ENCODE assay signal across 8 cellular contexts in genomic region chr12:122471324-122472226, GRCh38. TPM values are rescaled to one million over a fixed set of nuclear protein-coding genes. Genes with fewer than 3 reads are reported as not detected.
DNase-seq lines count a peak whose midpoint lies in the region; FAIRE-seq and TF ChIP-seq lines count a peak whose summit lies in the region.

No MANE protein-coding gene starts in this region.

- H3K36me3 ChIP-seq in OCI-LY3 (replicated peaks; ENCODE audit: low read depth, low read length) (peaks cover 30% of the 10 kb centered on the region), colonic mucosa (peaks cover 17% of the 10 kb centered on the region)

- no peak overlapping the region for H3K9ac ChIP-seq in OCI-LY3 (ENCODE audit: low read length)
- H3K9ac ChIP-seq in colonic mucosa (ENCODE audit: low read depth in 2 of 2, low read length in 2 of 2): no peak overlapping the region

- H3K27me3 Mint-ChIP-seq in activated T-helper 2 cell treated with anti-CD3 and anti-CD28 coated beads, Interferon-gamma antibody, Interleukin-2, Interleukin-4, amounts not matched to agents 10 μg/mL and 5 μg/mL and 100 μg/mL, durations not matched to agents 14 hours and 24 hours and 36 hours (ENCODE audit: low read depth): no peaks in the 10 kb centered on the region

- H3K4me1 ChIP-seq in OCI-LY3 (ENCODE audit: low read length): peaks cover 24% of the 10 kb centered on the region
- H3K4me1 ChIP-seq in colonic mucosa: no peaks in the 10 kb centered on the region

- H3K27me3 ChIP-seq in OCI-LY3 (ENCODE audit: low read depth, low read length) (no peaks in the 10 kb centered on the region), colonic mucosa (no peaks in the 10 kb centered on the region)

- H3K27ac ChIP-seq in OCI-LY3 (ENCODE audit: low read length) (no peak overlapping the region), colonic mucosa (peak overlapping the region; percentile 11)

- peaks cover 23% of the 10 kb centered on the region for H4K20me1 ChIP-seq in OCI-LY3 (ENCODE audit: insufficient read depth, low read length)

- FAIRE-seq in urothelium cell line (lab: Jason Lieb, UNC): no peak

- no peak overlapping the region for H3K4me3 Mint-ChIP-seq in activated T-helper 2 cell treated with anti-CD3 and anti-CD28 coated beads, Interferon-gamma antibody, Interleukin-2, Interleukin-4, amounts not matched to agents 10 μg/mL and 5 μg/mL and 100 μg/mL, durations not matched to agents 14 hours and 24 hours and 36 hours (ENCODE audit: low read depth)

- H3K4me2 ChIP-seq in OCI-LY3 (ENCODE audit: low read length): no peak overlapping the region

- no peak overlapping the region for H2AFZ ChIP-seq in OCI-LY3 (ENCODE audit: low read depth, low read length)

- no peak overlapping the region for H3K4me3 ChIP-seq in Jurkat, Clone E6-1 (ENCODE audit: low read length)
- no peak overlapping the region for H3K4me3 ChIP-seq in OCI-LY3 (ENCODE audit: low read length)
- H3K4me3 ChIP-seq in colonic mucosa: no peak overlapping the region

- intact Hi-C loops in colonic mucosa (cut with DNase I): loop anchor here (1.0 to 10.0 kb wide), 2 partner anchors 72 to 137 kb away; no protein-coding TSS in a partner anchor
- intact Hi-C loops in activated T-helper 2 cell treated with anti-CD3 and anti-CD28 coated beads, Interferon-gamma antibody, Interleukin-2, Interleukin-4, amounts not matched to agents 10 μg/mL and 5 μg/mL and 100 μg/mL, durations not matched to agents 14 hours and 24 hours and 36 hours (cut with micrococcal nuclease): loop anchor here (1.0 kb wide), 2 partner anchors 48 to 72 kb away; no protein-coding TSS in a partner anchor

- peaks cover 41% of the 10 kb centered on the region for H3K36me3 Mint-ChIP-seq in activated T-helper 2 cell treated with anti-CD3 and anti-CD28 coated beads, Interferon-gamma antibody, Interleukin-2, Interleukin-4, amounts not matched to agents 10 μg/mL and 5 μg/mL and 100 μg/mL, durations not matched to agents 14 hours and 24 hours and 36 hours (ENCODE audit: low read depth)

- no peaks in the 10 kb centered on the region for H3K79me2 ChIP-seq in OCI-LY3 (ENCODE audit: low read length)

- no peaks in the 10 kb centered on the region for H3K9me3 ChIP-seq in OCI-LY3 (ENCODE audit: insufficient read depth, low read length)
- H3K9me3 ChIP-seq in colonic mucosa: no peaks in the 10 kb centered on the region

- H3K4me1 Mint-ChIP-seq in activated T-helper 2 cell treated with anti-CD3 and anti-CD28 coated beads, Interferon-gamma antibody, Interleukin-2, Interleukin-4, amounts not matched to agents 10 μg/mL and 5 μg/mL and 100 μg/mL, durations not matched to agents 14 hours and 24 hours and 36 hours (ENCODE audit: low read depth): peaks cover 24% of the 10 kb centered on the region

- DNase-seq in DMS79 (lab: John Stamatoyannopoulos, UW) (peak; percentile 13), colonic mucosa (no peak), medulla oblongata (ENCODE audit: extremely low spot score) (peak; percentile 86), urothelium cell line (ENCODE audit: low spot score) (peak; percentile 29)
- peak; percentile 55 for DNase-seq in Jurkat, Clone E6-1 (ENCODE audit: low read depth, low spot score)
- DNase-seq in stimulated activated CD4-positive, alpha-beta T cell treated with anti-CD3 and anti-CD28 coated beads, Interleukin-4, amount 100 ng/mL, for 4 hours: no peak
- DNase-seq in activated T-helper 2 cell treated with anti-CD3 and anti-CD28 coated beads, Interferon-gamma antibody, Interleukin-2, Interleukin-4, amounts not matched to agents 10 μg/mL and 5 μg/mL and 100 μg/mL, durations not matched to agents 14 hours and 24 hours and 36 hours (ENCODE audit: low spot score): no peak

- TF ChIP-seq CTCF in OCI-LY3 (IDR thresholded peaks at IDR 0.05; ENCODE audit: low read depth, low read length): peak; percentile 74
- TF ChIP-seq CTCF in colonic mucosa (IDR thresholded peaks at IDR 0.05): peak; percentile 80

- H3K9me3 Mint-ChIP-seq in activated T-helper 2 cell treated with anti-CD3 and anti-CD28 coated beads, Interferon-gamma antibody, Interleukin-2, Interleukin-4, amounts not matched to agents 10 μg/mL and 5 μg/mL and 100 μg/mL, durations not matched to agents 14 hours and 24 hours and 36 hours: no peaks in the 10 kb centered on the region

- no peak overlapping the region for H3K27ac Mint-ChIP-seq in activated T-helper 2 cell treated with anti-CD3 and anti-CD28 coated beads, Interferon-gamma antibody, Interleukin-2, Interleukin-4, amounts not matched to agents 10 μg/mL and 5 μg/mL and 100 μg/mL, durations not matched to agents 14 hours and 24 hours and 36 hours

RNA-seq across cellular contexts. Expression of gene ZCCHC8, which starts 29.2 kb away (rescaled TPM):
- 23.6 TPM for polyA plus RNA-seq in Jurkat, Clone E6-1 (2012; ENCODE audit: insufficient read depth, insufficient read length)
- 10 to 100 TPM; 17.7 to 20.3 TPM for total RNA-seq in colonic mucosa
- total RNA-seq in activated T-helper 2 cell treated with anti-CD3 and anti-CD28 coated beads, Interferon-gamma antibody, Interleukin-2, Interleukin-4, amounts not matched to agents 10 μg/mL and 5 μg/mL and 100 μg/mL, durations not matched to agents 14 hours and 24 hours and 36 hours: 38.6 and 39.7 TPM in 2 replicates

RNA-seq across cellular contexts. Expression of gene CLIP1, which starts 49.1 kb away (rescaled TPM):
- polyA plus RNA-seq in Jurkat, Clone E6-1 (2012; ENCODE audit: insufficient read depth, insufficient read length): 14.2 TPM
- 10 to 100 TPM; 35.4 to 65.8 TPM for total RNA-seq in colonic mucosa
- total RNA-seq in activated T-helper 2 cell treated with anti-CD3 and anti-CD28 coated beads, Interferon-gamma antibody, Interleukin-2, Interleukin-4, amounts not matched to agents 10 μg/mL and 5 μg/mL and 100 μg/mL, durations not matched to agents 14 hours and 24 hours and 36 hours: 59.9 and 66.2 TPM in 2 replicates

RNA-seq across cellular contexts. Expression of gene RSRC2, which starts 55.2 kb away (rescaled TPM):
- 183 TPM for polyA plus RNA-seq in Jurkat, Clone E6-1 (2012; ENCODE audit: insufficient read depth, insufficient read length)
- total RNA-seq in colonic mucosa: 10 to 100 TPM; 57.8 to 84.5 TPM
- 105 and 107 TPM in 2 replicates for total RNA-seq in activated T-helper 2 cell treated with anti-CD3 and anti-CD28 coated beads, Interferon-gamma antibody, Interleukin-2, Interleukin-4, amounts not matched to agents 10 μg/mL and 5 μg/mL and 100 μg/mL, durations not matched to agents 14 hours and 24 hours and 36 hours

RNA-seq across cellular contexts. Expression of gene KNTC1, which starts 55.5 kb away (rescaled TPM):
- 44.6 TPM for polyA plus RNA-seq in Jurkat, Clone E6-1 (2012; ENCODE audit: insufficient read depth, insufficient read length)
- 10 to 100 TPM; 15.1 to 41.2 TPM for total RNA-seq in colonic mucosa
- 121 and 122 TPM in 2 replicates for total RNA-seq in activated T-helper 2 cell treated with anti-CD3 and anti-CD28 coated beads, Interferon-gamma antibody, Interleukin-2, Interleukin-4, amounts not matched to agents 10 μg/mL and 5 μg/mL and 100 μg/mL, durations not matched to agents 14 hours and 24 hours and 36 hours

Comparison
In these comparisons a context has a peak if more than half of its experiments do, and no peak if none do; other contexts are left out.
1. DNase-seq: peak in DMS79 (single experiment), Jurkat, Clone E6-1 (single experiment), medulla oblongata (single experiment) and urothelium cell line (single experiment); none in colonic mucosa (single experiment), stimulated activated CD4-positive, alpha-beta T cell treated with anti-CD3 and anti-CD28 coated beads, Interleukin-4, amount 100 ng/mL, for 4 hours (0 of 2) and activated T-helper 2 cell treated with anti-CD3 and anti-CD28 coated beads, Interferon-gamma antibody, Interleukin-2, Interleukin-4, amounts not matched to agents 10 μg/mL and 5 μg/mL and 100 μg/mL, durations not matched to agents 14 hours and 24 hours and 36 hours (single experiment).